15 cellular contexts compared by ENCODE assay signal in genomic region chr15:52436971-52437370, GRCh38.
"Had no signal": no experiment of that assay in that cellular context is flagged by ENCODE, and none has a peak within 500 bp of the region (broad histone marks: within the 10 kb centered on the region; RNA-seq: fewer than 3 reads in every experiment).

No MANE protein-coding gene starts in this region.

- H3K9me3 Mint-ChIP-seq: activated naive CD4-positive, alpha-beta T cell treated with anti-CD3 and anti-CD28 coated beads for 36 hours; activated naive CD8-positive, alpha-beta T cell treated with anti-CD3 and anti-CD28 coated beads, Interleukin-2, amount 50 U/mL, for 24 hours; activated T-helper 2 cell treated with anti-CD3 and anti-CD28 coated beads, Interferon-gamma antibody, Interleukin-2, Interleukin-4, amounts not matched to agents 10 μg/mL and 5 μg/mL and 100 μg/mL, durations not matched to agents 14 hours and 24 hours and 36 hours; memory B cell; naive thymus-derived CD8-positive, alpha-beta T cell; stimulated activated naive CD8-positive, alpha-beta T cell treated with anti-CD3 and anti-CD28 coated beads, Interleukin-15, Interleukin-2, amounts not matched to agents 100 ng/mL and 50 ng/mL, for 24 hours; type B pancreatic cell had no signal

- DNase-seq: activated CD4-positive, alpha-beta T cell treated with anti-CD3 and anti-CD28 coated beads for 1 hour; activated CD4-positive, alpha-beta T cell treated with anti-CD3 and anti-CD28 coated beads, Interleukin-2, amount 50 U/mL, for 4 hours; activated naive CD4-positive, alpha-beta T cell treated with anti-CD3 and anti-CD28 coated beads for 36 hours; activated naive CD8-positive, alpha-beta T cell treated with anti-CD3 and anti-CD28 coated beads, Interleukin-2, amount 50 U/mL, for 24 hours; activated T-cell treated with anti-CD3 and anti-CD28 coated beads, Interleukin-2, amount 50 U/mL, for 1 hour; hippocampal formation; left ventricle myocardium superior; naive thymus-derived CD8-positive, alpha-beta T cell; small intestine; T-helper 9 cell had no signal

- H3K36me3 ChIP-seq: right atrium auricular region had no signal

- H3K4me3 Mint-ChIP-seq: activated naive CD4-positive, alpha-beta T cell treated with anti-CD3 and anti-CD28 coated beads for 36 hours; activated naive CD8-positive, alpha-beta T cell treated with anti-CD3 and anti-CD28 coated beads, Interleukin-2, amount 50 U/mL, for 24 hours; memory B cell; naive thymus-derived CD8-positive, alpha-beta T cell; stimulated activated naive CD8-positive, alpha-beta T cell treated with anti-CD3 and anti-CD28 coated beads, Interleukin-15, Interleukin-2, amounts not matched to agents 100 ng/mL and 50 ng/mL, for 24 hours; type B pancreatic cell had no signal

- H3K27ac ChIP-seq: right atrium auricular region had no signal

- H3K4me3 ChIP-seq: right atrium auricular region had no signal

- H3K9me3 ChIP-seq: right atrium auricular region had no signal

- H3K36me3 Mint-ChIP-seq: type B pancreatic cell had no signal

- H3K27me3 ChIP-seq: right atrium auricular region had no signal

- H3K27ac Mint-ChIP-seq: activated naive CD4-positive, alpha-beta T cell treated with anti-CD3 and anti-CD28 coated beads for 36 hours; activated naive CD8-positive, alpha-beta T cell treated with anti-CD3 and anti-CD28 coated beads, Interleukin-2, amount 50 U/mL, for 24 hours; activated T-helper 2 cell treated with anti-CD3 and anti-CD28 coated beads, Interferon-gamma antibody, Interleukin-2, Interleukin-4, amounts not matched to agents 10 μg/mL and 5 μg/mL and 100 μg/mL, durations not matched to agents 14 hours and 24 hours and 36 hours; memory B cell; stimulated activated naive CD8-positive, alpha-beta T cell treated with anti-CD3 and anti-CD28 coated beads, Interleukin-15, Interleukin-2, amounts not matched to agents 100 ng/mL and 50 ng/mL, for 24 hours; type B pancreatic cell had no signal

- H3K27me3 Mint-ChIP-seq: activated naive CD8-positive, alpha-beta T cell treated with anti-CD3 and anti-CD28 coated beads, Interleukin-2, amount 50 U/mL, for 24 hours; memory B cell; naive thymus-derived CD8-positive, alpha-beta T cell; stimulated activated naive CD8-positive, alpha-beta T cell treated with anti-CD3 and anti-CD28 coated beads, Interleukin-15, Interleukin-2, amounts not matched to agents 100 ng/mL and 50 ng/mL, for 24 hours; type B pancreatic cell had no signal
